Comparison of ENCODE assay signal across 24 cellular contexts in the genomic region with DNA sequence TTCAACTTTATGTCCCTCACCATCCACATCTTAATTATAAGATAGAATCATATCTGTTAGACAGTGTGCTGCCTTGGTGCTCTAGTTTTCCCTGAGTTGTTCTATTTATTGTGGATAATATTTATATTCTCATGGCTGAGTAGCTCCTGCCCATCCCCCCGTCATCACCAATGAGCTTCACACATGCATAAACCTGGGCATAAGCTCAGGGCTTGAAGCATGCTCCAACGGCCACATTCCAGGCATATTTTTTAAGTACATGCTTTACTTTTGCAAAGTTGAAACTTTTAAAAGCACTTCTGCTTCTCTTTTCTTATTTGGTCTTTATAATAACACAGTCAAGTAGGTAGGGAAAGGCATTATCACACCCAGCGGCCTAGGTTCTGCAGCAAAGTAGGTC. TPM values are rescaled to one million over a fixed set of nuclear protein-coding genes. Genes with fewer than 3 reads are reported as not detected.
DNase-seq lines count a peak whose midpoint lies in the region; ATAC-seq and TF ChIP-seq lines count a peak whose summit lies in the region.
"Had no signal": no experiment of that assay in that cellular context is flagged by ENCODE, and none has a peak within 500 bp of the region (broad histone marks: within the 10 kb centered on the region; RNA-seq: fewer than 3 reads in every experiment).

No MANE protein-coding gene starts in this region.

- DNase-seq in AG08395 (ENCODE audit: low spot score) (peak; percentile 7), M059J (ENCODE audit: low read depth) (peak; percentile 27), fibroblast of pulmonary artery (ENCODE audit: low read depth) (peak; percentile 16), GM19240 (ENCODE audit: insufficient read length, low spot score) (no peak), caudate nucleus (lab: John Stamatoyannopoulos, UW) (no peak), coronary artery (ENCODE audit: low spot score) (no peak)
- DNase-seq: activated CD4-positive, alpha-beta T cell treated with anti-CD3 and anti-CD28 coated beads, Interleukin-2, amount 50 U/mL, for 4 hours; activated CD8-positive, alpha-beta memory T cell treated with anti-CD3 and anti-CD28 coated beads, Interleukin-2, amount 50 U/mL, for 48 hours; activated naive CD8-positive, alpha-beta T cell treated with anti-CD3 and anti-CD28 coated beads, Interleukin-2, amount 10 ng/mL, durations not matched to agents 7 days and 5 days; brain microvascular endothelial cell; C1 segment of cervical spinal cord; H7; heart right ventricle; NCI-H1694; NCI-H2171 treated with DMSO at 0.1 percent for 48 hours; NCI-H69 had no signal

- no peak overlapping the region for H3K4me2 ChIP-seq in parathyroid adenoma (ENCODE audit: low read length)
- H3K4me2 ChIP-seq: A549, smooth muscle cell had no signal

- H2AFZ ChIP-seq in parathyroid adenoma: peak overlapping the region; percentile 23

- H3K4me3 ChIP-seq in fibroblast of pulmonary artery (replicated peaks; ENCODE audit: low read depth, low read length) (no peak overlapping the region), parathyroid adenoma (ENCODE audit: low read depth, low read length) (no peak overlapping the region), coronary artery (no peak overlapping the region)
- H3K4me3 ChIP-seq: A549, heart right ventricle, smooth muscle cell had no signal

- no peaks in the 10 kb centered on the region for H3K36me3 ChIP-seq in parathyroid adenoma (ENCODE audit: control insufficient read depth, insufficient read depth, low read length)
- H3K36me3 ChIP-seq: brain microvascular endothelial cell, heart right ventricle had no signal

- H3K9ac ChIP-seq in parathyroid adenoma: no peak overlapping the region

- TF ChIP-seq CTCF in fibroblast of pulmonary artery (IDR thresholded peaks at IDR 0.05; ENCODE audit: low read length, missing control alignments) (no peak), parathyroid adenoma (IDR thresholded peaks at IDR 0.05) (no peak), coronary artery (IDR thresholded peaks at IDR 0.05) (no peak)

- H3K79me2 ChIP-seq in parathyroid adenoma: peaks cover 6% of the 10 kb centered on the region

- H3K27me3 ChIP-seq in parathyroid adenoma (ENCODE audit: control insufficient read depth, insufficient read depth, low read length): no peaks in the 10 kb centered on the region
- H3K27me3 ChIP-seq: brain microvascular endothelial cell, heart right ventricle had no signal

- H3K27ac ChIP-seq in parathyroid adenoma (no peak overlapping the region), caudate nucleus (ENCODE audit: low read depth, low read length) (no peak overlapping the region), coronary artery (no peak overlapping the region)
- H3K27ac ChIP-seq: A549, brain microvascular endothelial cell, heart right ventricle, RWPE1, VCaP had no signal

- no peaks in the 10 kb centered on the region for H3K9me3 ChIP-seq in parathyroid adenoma (ENCODE audit: control insufficient read depth, low read length)
- H3K9me3 ChIP-seq: A549, heart right ventricle had no signal

- H3K4me1 ChIP-seq in parathyroid adenoma: no peaks in the 10 kb centered on the region

- no peak for ATAC-seq in HG02642 (IDR thresholded peaks at IDR 0.05; ENCODE audit: poor library complexity, unreplicated experiment)
- ATAC-seq: A549; heart right ventricle; SK-N-SH treated with all-trans-retinoic acid at 6 μM for 48 hours; stimulated activated memory B cell treated with anti-CD40 and anti-IgM and Interleukin-4, amounts not matched to agents 10 μg/mL and 1 μg/mL and 100 μg/mL, for 72 hours had no signal

RNA-seq across cellular contexts. Expression of a gene that starts 3.4 kb away (rescaled TPM):
- total RNA-seq in M059J (2014; rRNA removed; shearing (Covaris generic)): 23.4 and 28.1 TPM in 2 replicates

Comparison
In these comparisons a context has a peak if more than half of its experiments do, and no peak if none do; other contexts are left out.
1. DNase-seq: peak in AG08395 (single experiment), M059J (single experiment) and fibroblast of pulmonary artery (single experiment); none in GM19240 (single experiment), caudate nucleus (0 of 61) and coronary artery (single experiment).